Comparison of ENCODE assay signal across 8 cellular contexts in genomic region chr17:29155966-29156338, GRCh38. TPM values are rescaled to one million over a fixed set of nuclear protein-coding genes. Genes with fewer than 3 reads are reported as not detected.
DNase-seq lines count a peak whose midpoint lies in the region; ATAC-seq and TF ChIP-seq lines count a peak whose summit lies in the region.

No MANE protein-coding gene starts in this region.

- TF ChIP-seq CTCF in MCF 10A (IDR thresholded peaks at IDR 0.05; ENCODE audit: unreplicated experiment), result no peak
- no peak for TF ChIP-seq CTCF in right lobe of liver (IDR thresholded peaks at IDR 0.05)
- no peak for TF ChIP-seq CTCF in upper lobe of left lung (IDR thresholded peaks at IDR 0.05)

- H3K4me3 ChIP-seq in right lobe of liver, result no peak overlapping the region
- no peak overlapping the region for H3K4me3 ChIP-seq in upper lobe of left lung

- no peaks in the 10 kb centered on the region for H3K27me3 Mint-ChIP-seq in MCF 10A (ENCODE audit: insufficient read depth, unreplicated experiment)

- no peaks in the 10 kb centered on the region for H3K9me3 ChIP-seq in right lobe of liver
- H3K9me3 ChIP-seq in upper lobe of left lung, result no peaks in the 10 kb centered on the region

- peak overlapping the region; percentile 88 to 97 for H3K27ac Mint-ChIP-seq in activated naive CD4-positive, alpha-beta T cell treated with anti-CD3 and anti-CD28 coated beads, Interleukin-2, amount 50 U/mL, for 72 hours
- H3K27ac Mint-ChIP-seq in MCF 10A (ENCODE audit: low read depth, unreplicated experiment), result peak overlapping the region; percentile 88

- H3K36me3 Mint-ChIP-seq in activated naive CD4-positive, alpha-beta T cell treated with anti-CD3 and anti-CD28 coated beads, Interleukin-2, amount 50 U/mL, for 72 hours, result no peaks in the 10 kb centered on the region
- peaks cover 7% of the 10 kb centered on the region for H3K36me3 Mint-ChIP-seq in MCF 10A (ENCODE audit: insufficient read depth, unreplicated experiment)

- no peak for ATAC-seq in activated naive CD4-positive, alpha-beta T cell treated with anti-CD3 and anti-CD28 coated beads, Interleukin-2, amount 50 U/mL, for 72 hours
- ATAC-seq in right lobe of liver, result peak in 3 of 4 donors; percentile 2 to 18 (median 4)
- no peak for ATAC-seq in upper lobe of left lung (ENCODE audit: low FRiP score in 2 of 2)
- ATAC-seq in GM18870 (IDR thresholded peaks at IDR 0.05; ENCODE audit: unreplicated experiment), result no peak
- ATAC-seq in HG02981 (IDR thresholded peaks at IDR 0.05; ENCODE audit: unreplicated experiment), result no peak

- no peak for TF ChIP-seq POLR2A in right lobe of liver (IDR thresholded peaks at IDR 0.05)
- no peak for TF ChIP-seq POLR2A in upper lobe of left lung (IDR thresholded peaks at IDR 0.05)

- no TSS peak for BruUV-seq in MCF 10A (replicated peaks; lab: Mats Ljungman, UMichigan)

- H3K9me3 Mint-ChIP-seq in activated naive CD4-positive, alpha-beta T cell treated with anti-CD3 and anti-CD28 coated beads, Interleukin-2, amount 50 U/mL, for 72 hours, result no peaks in the 10 kb centered on the region
- no peaks in the 10 kb centered on the region for H3K9me3 Mint-ChIP-seq in MCF 10A (ENCODE audit: unreplicated experiment)

- H3K4me1 Mint-ChIP-seq in MCF 10A (ENCODE audit: insufficient read depth, unreplicated experiment), result peaks cover 68% of the 10 kb centered on the region

- H3K4me1 ChIP-seq in right lobe of liver (peaks cover 4 to 90% (median 49%) of the 10 kb centered on the region in 4 donors), upper lobe of left lung (peaks cover 65 to 69% (median 67%) of the 10 kb centered on the region in 4 donors)

- intact Hi-C loops in MCF 10A (cut with micrococcal nuclease), result no loop called here
- intact Hi-C loops in right lobe of liver (cut with DNase I), result no loop called here

- no CpG with 5 or more reads among the region's 3 CpGs for WGBS in right lobe of liver (ENCODE audit: insufficient coverage, low coverage, low lambda C conversion rate, missing lambda C conversion rate)
- WGBS in upper lobe of left lung, 2 donors, result 61% methylated on average over 3 of the region's 3 CpGs; no CpG with 5 or more reads in 1 of the 2 donors

- no peaks in the 10 kb centered on the region for H3K27me3 ChIP-seq in right lobe of liver
- H3K27me3 ChIP-seq in upper lobe of left lung, result no peaks in the 10 kb centered on the region

- H3K4me3 Mint-ChIP-seq in MCF 10A (ENCODE audit: unreplicated experiment), result no peak overlapping the region

- H3K36me3 ChIP-seq in right lobe of liver (no peaks in the 10 kb centered on the region), upper lobe of left lung (no peaks in the 10 kb centered on the region)

- POLR2A ChIA-PET in MCF 10A (lab: Yijun Ruan, JAX), result interaction anchor here (0.5 to 7.5 kb wide), 3 partner anchors 11 to 34 kb away, joined by 3 to 168 read pairs (median 5); partner anchors contain the start of gene MYO18A

- no peak for TF ChIP-seq EP300 in upper lobe of left lung (IDR thresholded peaks at IDR 0.05)

- no peak for DNase-seq in activated naive CD4-positive, alpha-beta T cell treated with anti-CD3 and anti-CD28 coated beads, Interleukin-2, amount 50 U/mL, for 72 hours (ENCODE audit: low spot score in 2 of 2)
- DNase-seq in activated naive CD4-positive, alpha-beta T cell (lab: John Stamatoyannopoulos, UW), result no peak
- DNase-seq in MCF 10A (ENCODE audit: unreplicated experiment) (no peak), right lobe of liver (no peak), upper lobe of left lung (no peak)
- DNase-seq in activated CD4-positive, CD25-positive, alpha-beta regulatory T cell treated with anti-CD3 and anti-CD28 coated beads, Interleukin-2, amount 50 U/mL, for 72 hours, result no peak

- peak overlapping the region; percentile 88 to 95 (median 94) for H3K27ac ChIP-seq in right lobe of liver
- peak overlapping the region; percentile 73 to 89 (median 85) for H3K27ac ChIP-seq in upper lobe of left lung

- CTCF ChIA-PET in MCF 10A (lab: Yijun Ruan, JAX), result interaction anchor here (0.9 to 2.4 kb wide), 6 partner anchors 9 to 136 kb away, joined by 3 to 12 read pairs (median 4); partner anchors contain the start of gene MYO18A

RNA-seq across cellular contexts. Expression of gene MYO18A, which starts 24.2 kb away (rescaled TPM):
- total RNA-seq in activated naive CD4-positive, alpha-beta T cell treated with anti-CD3 and anti-CD28 coated beads, Interleukin-2, amount 50 U/mL, for 72 hours, result 10 to 100 TPM; 38.8 to 62.8 TPM
- total RNA-seq in MCF 10A (2022) (24.0 and 24.8 TPM in 2 replicates), right lobe of liver (10 to 100 TPM; 50.1 to 98.2 (median 81.8) TPM), upper lobe of left lung (100 to 1,000 TPM in 1 of 6 donors, 10 to 100 TPM in 5; 37.4 to 214 (median 67.4) TPM)

Comparison
In these comparisons a context has a peak if more than half of its experiments do, and no peak if none do; other contexts are left out.
1. ATAC-seq: peak in right lobe of liver (3 of 4); none in activated naive CD4-positive, alpha-beta T cell treated with anti-CD3 and anti-CD28 coated beads, Interleukin-2, amount 50 U/mL, for 72 hours (0 of 2), upper lobe of left lung (0 of 2), GM18870 (single experiment) and HG02981 (single experiment).